In genomic region chr3:45656575-45657363, GRCh38 we compare ENCODE assay signal across 8 cellular contexts. TPM values are rescaled to one million over a fixed set of nuclear protein-coding genes. Genes with fewer than 3 reads are reported as not detected.
DNase-seq lines count a peak whose midpoint lies in the region; ATAC-seq and TF ChIP-seq lines count a peak whose summit lies in the region.

No MANE protein-coding gene starts in this region.

- ATAC-seq in HG02678 (IDR thresholded peaks at IDR 0.05; ENCODE audit: unreplicated experiment), result peak; percentile 55
- no peak for ATAC-seq in GM19328 (IDR thresholded peaks at IDR 0.05; ENCODE audit: unreplicated experiment)

- H3K4me3 ChIP-seq in astrocyte of the cerebellum (ENCODE audit: low read depth, low read length) (no peak overlapping the region), skeletal muscle satellite cell (ENCODE audit: low read length) (no peak overlapping the region)

- peaks cover 39% of the 10 kb centered on the region for H3K4me1 ChIP-seq in skeletal muscle satellite cell (ENCODE audit: control insufficient read depth, insufficient read depth, low read length)

- in situ Hi-C loops in astrocyte of the cerebellum (cut with HindIII; ENCODE audit: low sequenced_read_pairs), result loop anchor here (25.0 kb wide), 1 partner anchor 619 kb away; the partner anchor contains the start of gene CLEC3B

- no peaks in the 10 kb centered on the region for H3K9me3 ChIP-seq in skeletal muscle satellite cell (replicated peaks; ENCODE audit: low read length)

- DNase-seq in ELR (ENCODE audit: low read depth) (peak; percentile 96), NCI-H2029 (lab: John Stamatoyannopoulos, UW) (peak; percentile 89), T-helper 22 cell (ENCODE audit: low read depth) (peak; percentile 68), astrocyte of the cerebellum (ENCODE audit: low read depth) (peak; percentile 93), hippocampal formation (lab: John Stamatoyannopoulos, UW) (peak; percentile 83 to 88)

- peak overlapping the region; percentile 17 for H3K9ac ChIP-seq in skeletal muscle satellite cell (ENCODE audit: low read depth, low read length)

- no peak overlapping the region for H3K4me2 ChIP-seq in skeletal muscle satellite cell (ENCODE audit: low read length)

- H3K27me3 ChIP-seq in skeletal muscle satellite cell (ENCODE audit: control insufficient read depth, insufficient read depth, low read length), result no peaks in the 10 kb centered on the region

- TF ChIP-seq CTCF in astrocyte of the cerebellum (IDR thresholded peaks at IDR 0.05; ENCODE audit: low read depth, low read length, missing control alignments), result peak; percentile 90

- no peaks in the 10 kb centered on the region for H3K36me3 ChIP-seq in skeletal muscle satellite cell (ENCODE audit: insufficient read depth, low read length)

RNA-seq across cellular contexts. Expression of gene SACM1L, which starts 32.4 kb away (rescaled TPM):
- 18.6 and 20.0 TPM in 2 replicates for total RNA-seq in skeletal muscle satellite cell (2012; rRNA removed)
